ENCODE assay signal across 1 cellular context in genomic region chr7:107051376-107051775, GRCh38.
TF ChIP-seq lines count a peak whose summit lies in the region.

No MANE protein-coding gene starts in this region.

TF ChIP-seq in endothelial cell of umbilical vein, 7 proteins besides CTCF, POLR2A, EP300 and RAD21:
- TF ChIP-seq MAX (IDR thresholded peaks at IDR 0.05; ENCODE audit: insufficient read depth, insufficient read length) (no peak), GATA2 (IDR thresholded peaks at IDR 0.05; ENCODE audit: insufficient read depth, insufficient read length, low read depth, low read length) (peak; percentile 24)
TF ChIP-seq in endothelial cell of umbilical vein: peak in this region for 1.
